ENCODE assay signal across 17 cellular contexts in genomic region chr11:113255096-113255495, GRCh38.
"Had no signal": no experiment of that assay in that cellular context is flagged by ENCODE, and none has a peak within 500 bp of the region (broad histone marks: within the 10 kb centered on the region; RNA-seq: fewer than 3 reads in every experiment).

No MANE protein-coding gene starts in this region.

- DNase-seq: activated B cell treated with CpG ODN at 0.5 μM for 24 hours; activated CD4-positive, alpha-beta memory T cell treated with anti-CD3 and anti-CD28 coated beads for 36 hours; activated CD4-positive, alpha-beta T cell treated with anti-CD3 and anti-CD28 coated beads for 4 hours; activated gamma-delta T cell treated with Interleukin-2 at 50 U/mL for 16 hours; activated T-cell treated with anti-CD3 and anti-CD28 coated beads for 4 hours; effector memory CD8-positive, alpha-beta T cell; gastrocnemius medialis; heart right ventricle; kidney glomerular epithelial cell; mesenchymal stem cell; naive thymus-derived CD4-positive, alpha-beta T cell; ovary; stimulated activated naive B cell treated with anti-CD40 and anti-IgM and Interleukin-4, amounts not matched to agents 10 μg/mL and 1 μg/mL and 100 μg/mL, for 72 hours; T-helper 1 cell; T-helper 9 cell had no signal

- H3K27me3 ChIP-seq: cardiac muscle cell, gastrocnemius medialis, heart right ventricle, ovary had no signal

- H3K27ac ChIP-seq: cardiac muscle cell, epithelial cell of prostate, gastrocnemius medialis, ovary had no signal

- H3K36me3 ChIP-seq: gastrocnemius medialis, ovary had no signal

- H3K9me3 ChIP-seq: gastrocnemius medialis, heart right ventricle, ovary had no signal

- H3K4me1 ChIP-seq: gastrocnemius medialis had no signal

- H3K4me3 ChIP-seq: cardiac muscle cell, gastrocnemius medialis, heart right ventricle, ovary had no signal

- ATAC-seq: effector memory CD8-positive, alpha-beta T cell; gastrocnemius medialis; heart right ventricle; naive thymus-derived CD4-positive, alpha-beta T cell; stimulated activated naive B cell treated with anti-CD40 and anti-IgM and Interleukin-4, amounts not matched to agents 10 μg/mL and 1 μg/mL and 100 μg/mL, for 72 hours had no signal
